12 cellular contexts compared by ENCODE assay signal in the genomic region with DNA sequence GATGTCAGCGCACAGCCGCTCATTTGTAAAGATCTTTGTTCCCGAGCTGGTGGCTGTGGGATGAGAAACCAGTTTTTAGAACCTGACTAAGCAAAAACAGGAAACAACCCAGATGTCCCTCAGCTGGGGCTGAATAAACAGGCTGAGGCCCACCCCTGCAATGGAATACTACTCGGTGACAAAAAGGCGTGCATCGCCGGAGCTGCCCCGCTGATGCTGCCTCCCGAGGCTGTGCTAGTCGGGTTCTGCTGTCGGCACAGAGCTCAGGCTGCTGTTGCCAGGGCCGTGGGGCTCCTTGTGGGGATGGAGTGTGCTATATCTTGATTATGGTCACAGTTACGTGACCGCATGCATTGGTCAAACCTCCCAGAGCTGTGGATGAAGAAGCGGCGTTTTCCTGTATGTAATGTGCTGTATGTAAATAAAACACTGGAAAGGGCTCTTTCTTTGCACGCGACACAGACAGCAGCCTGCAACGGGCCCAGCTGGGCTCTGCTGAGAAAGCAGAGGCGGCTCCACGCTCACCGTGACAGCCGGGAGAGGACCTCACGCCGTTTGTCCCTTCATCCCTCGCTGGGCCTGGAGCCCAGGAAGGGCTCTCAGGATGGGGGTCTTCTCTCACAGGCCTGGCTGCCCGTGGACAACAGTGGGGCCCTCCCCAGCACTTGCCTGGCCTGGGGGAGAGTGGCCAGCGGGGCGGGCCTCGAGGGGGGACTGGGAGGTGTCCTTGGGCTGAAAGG. TPM values are rescaled to one million over a fixed set of nuclear protein-coding genes. Genes with fewer than 3 reads are reported as not detected.
A peak's percentile ranks its signal among the peaks of the same experiment; 100 is the strongest.
DNase-seq lines count a peak whose midpoint lies in the region; ATAC-seq and TF ChIP-seq lines count a peak whose summit lies in the region.
"Had no signal": no experiment of that assay in that cellular context is flagged by ENCODE, and none has a peak within 500 bp of the region (broad histone marks: within the 10 kb centered on the region; RNA-seq: fewer than 3 reads in every experiment).

No MANE protein-coding gene starts in this region.

- H3K27ac ChIP-seq in HL-60 (replicated peaks) (peak overlapping the region; percentile 12), hepatocyte (peak overlapping the region; percentile 94), gastrocnemius medialis (peak overlapping the region; percentile 4 to 63 (median 42)), esophagus muscularis mucosa (replicated peaks in 1 of 4) (peak overlapping the region in 2 of 4 donors; percentile 31 to 54)

- TF ChIP-seq CTCF in HL-60 (IDR thresholded peaks at IDR 0.05; ENCODE audit: insufficient read depth, low read length), result no peak
- no peak for TF ChIP-seq CTCF in hepatocyte (IDR thresholded peaks at IDR 0.05; ENCODE audit: poor library complexity)
- TF ChIP-seq CTCF in gastrocnemius medialis (IDR thresholded peaks at IDR 0.05 in 4 of 5, conservative IDR thresholded peaks at IDR 0.05 in 1 of 5), result no peak
- TF ChIP-seq CTCF in esophagus muscularis mucosa (IDR thresholded peaks at IDR 0.05), result no peak

- no peaks in the 10 kb centered on the region for H3K4me1 Mint-ChIP-seq in activated T-cell treated with anti-CD3 and anti-CD28 coated beads, Interleukin-2, amount 50 U/mL, for 4 hours (ENCODE audit: low read depth)
- H3K4me1 Mint-ChIP-seq in activated T-cell treated with anti-CD3 and anti-CD28 coated beads, Interleukin-2, amount 50 U/mL, for 24 hours (ENCODE audit: low read depth), result no peaks in the 10 kb centered on the region
- H3K4me1 Mint-ChIP-seq: stimulated activated effector memory CD8-positive, alpha-beta T cell treated with anti-CD3 and anti-CD28 coated beads, Interleukin-12 subunit alpha, Interleukin-12 subunit beta, amount 100 ng/mL, for 72 hours had no signal

- TF ChIP-seq POLR2A in gastrocnemius medialis (IDR thresholded peaks at IDR 0.05), result no peak
- TF ChIP-seq POLR2A in esophagus muscularis mucosa (IDR thresholded peaks at IDR 0.05; ENCODE audit: low read depth), result no peak

- H2AFZ ChIP-seq in hepatocyte, result no peak overlapping the region

- DNase-seq in HL-60 (ENCODE audit: low read depth in 1 of 2, low spot score in 1 of 2) (peak in 1 of 2 experiments; percentile 35), amniotic epithelial cell (ENCODE audit: low read depth) (peak; percentile 17), hepatocyte (ENCODE audit: low spot score) (peak; percentile 69), gastrocnemius medialis (peak in 1 of 2 donors; percentile 4), esophagus muscularis mucosa (ENCODE audit: extremely low spot score) (no peak), NCI-H1105 treated with DMSO at 0.1 percent for 48 hours (lab: John Stamatoyannopoulos, UW) (no peak)
- DNase-seq in activated T-cell treated with anti-CD3 and anti-CD28 coated beads, Interleukin-2, amount 50 U/mL, for 4 hours, result no peak
- no peak for DNase-seq in activated T-cell treated with anti-CD3 and anti-CD28 coated beads, Interleukin-2, amount 50 U/mL, for 24 hours

- H3K4me1 ChIP-seq in hepatocyte (ENCODE audit: insufficient read depth) (peaks cover 33% of the 10 kb centered on the region), gastrocnemius medialis (peaks cover 6 to 10% of the 10 kb centered on the region in 2 donors), esophagus muscularis mucosa (peaks cover 17 to 31% (median 25%) of the 10 kb centered on the region in 4 donors)

- H3K4me2 ChIP-seq in hepatocyte, result peak overlapping the region; percentile 56

- H3K4me3 Mint-ChIP-seq in activated T-cell treated with anti-CD3 and anti-CD28 coated beads, Interleukin-2, amount 50 U/mL, for 4 hours, result no peak overlapping the region
- no peak overlapping the region for H3K4me3 Mint-ChIP-seq in activated T-cell treated with anti-CD3 and anti-CD28 coated beads, Interleukin-2, amount 50 U/mL, for 24 hours
- H3K4me3 Mint-ChIP-seq: stimulated activated effector memory CD8-positive, alpha-beta T cell treated with anti-CD3 and anti-CD28 coated beads, Interleukin-12 subunit alpha, Interleukin-12 subunit beta, amount 100 ng/mL, for 72 hours had no signal

- H4K20me1 ChIP-seq in hepatocyte (ENCODE audit: insufficient read depth, poor library complexity, severe bottlenecking), result no peaks in the 10 kb centered on the region

- WGBS in hepatocyte (ENCODE audit: low lambda C conversion rate, missing lambda C conversion rate), result 53% methylated on average over 30 of the region's 30 CpGs
- 66% methylated on average over 21 of the region's 30 CpGs for WGBS in esophagus muscularis mucosa

- in situ Hi-C loops in gastrocnemius medialis (cut with MboI; ENCODE audit: low sequenced_read_pairs in 4 of 4), result no loop called here

- intact Hi-C loops in gastrocnemius medialis (cut with DNase I; ENCODE audit: low total_unique reads) (no loop called here), esophagus muscularis mucosa (cut with DNase I) (no loop called here)

- H3K36me3 ChIP-seq in hepatocyte (replicated peaks; ENCODE audit: insufficient read depth, low read depth), result no peaks in the 10 kb centered on the region
- H3K36me3 ChIP-seq in gastrocnemius medialis, result no peaks in the 10 kb centered on the region
- no peaks in the 10 kb centered on the region for H3K36me3 ChIP-seq in esophagus muscularis mucosa

- H3K9me2 ChIP-seq in hepatocyte (replicated peaks; ENCODE audit: insufficient read depth), result no peaks in the 10 kb centered on the region

- no peak overlapping the region for H3K4me3 ChIP-seq in HL-60 (replicated peaks; ENCODE audit: insufficient read depth, low read length)
- H3K4me3 ChIP-seq in hepatocyte, result no peak overlapping the region
- H3K4me3 ChIP-seq in gastrocnemius medialis, result no peak overlapping the region
- H3K4me3 ChIP-seq in esophagus muscularis mucosa, result no peak overlapping the region

- TF ChIP-seq EP300 in esophagus muscularis mucosa (IDR thresholded peaks at IDR 0.05), result no peak

- no peaks in the 10 kb centered on the region for H3K36me3 Mint-ChIP-seq in activated T-cell treated with anti-CD3 and anti-CD28 coated beads, Interleukin-2, amount 50 U/mL, for 4 hours (ENCODE audit: insufficient read depth)
- H3K36me3 Mint-ChIP-seq in activated T-cell treated with anti-CD3 and anti-CD28 coated beads, Interleukin-2, amount 50 U/mL, for 24 hours (ENCODE audit: low read depth), result no peaks in the 10 kb centered on the region
- H3K36me3 Mint-ChIP-seq: stimulated activated effector memory CD8-positive, alpha-beta T cell treated with anti-CD3 and anti-CD28 coated beads, Interleukin-12 subunit alpha, Interleukin-12 subunit beta, amount 100 ng/mL, for 72 hours had no signal

- H3K27ac Mint-ChIP-seq in activated T-cell treated with anti-CD3 and anti-CD28 coated beads, Interleukin-2, amount 50 U/mL, for 24 hours, result no peak overlapping the region
- H3K27ac Mint-ChIP-seq: activated T-helper 2 cell treated with anti-CD3 and anti-CD28 coated beads, Interferon-gamma antibody, Interleukin-2, Interleukin-4, amounts not matched to agents 10 μg/mL and 5 μg/mL and 100 μg/mL, durations not matched to agents 14 hours and 24 hours and 36 hours; stimulated activated effector memory CD8-positive, alpha-beta T cell treated with anti-CD3 and anti-CD28 coated beads, Interleukin-12 subunit alpha, Interleukin-12 subunit beta, amount 100 ng/mL, for 72 hours had no signal

- H3K27me3 ChIP-seq in HL-60 (ENCODE audit: insufficient read depth, poor library complexity, severe bottlenecking) (no peaks in the 10 kb centered on the region), hepatocyte (no peaks in the 10 kb centered on the region), gastrocnemius medialis (no peaks in the 10 kb centered on the region), esophagus muscularis mucosa (no peaks in the 10 kb centered on the region)

- no peaks in the 10 kb centered on the region for H3K27me3 Mint-ChIP-seq in activated T-cell treated with anti-CD3 and anti-CD28 coated beads, Interleukin-2, amount 50 U/mL, for 4 hours (ENCODE audit: low read depth)
- H3K27me3 Mint-ChIP-seq in activated T-cell treated with anti-CD3 and anti-CD28 coated beads, Interleukin-2, amount 50 U/mL, for 24 hours, result no peaks in the 10 kb centered on the region

- H3K9me3 ChIP-seq in hepatocyte (ENCODE audit: low read depth), result no peaks in the 10 kb centered on the region
- no peaks in the 10 kb centered on the region for H3K9me3 ChIP-seq in gastrocnemius medialis
- peaks cover 0 to 8% (median 4%) of the 10 kb centered on the region in 4 donors for H3K9me3 ChIP-seq in esophagus muscularis mucosa

- H3K79me2 ChIP-seq in hepatocyte, result no peaks in the 10 kb centered on the region

- peaks cover 4% of the 10 kb centered on the region for H3K9me3 Mint-ChIP-seq in activated T-cell treated with anti-CD3 and anti-CD28 coated beads, Interleukin-2, amount 50 U/mL, for 4 hours
- peaks cover 4% of the 10 kb centered on the region for H3K9me3 Mint-ChIP-seq in activated T-cell treated with anti-CD3 and anti-CD28 coated beads, Interleukin-2, amount 50 U/mL, for 24 hours

- no peak for ATAC-seq in gastrocnemius medialis
- no peak for ATAC-seq in activated T-cell treated with anti-CD3 and anti-CD28 coated beads, Interleukin-2, amount 50 U/mL, for 4 hours
- ATAC-seq: Panc1; stimulated activated effector memory CD8-positive, alpha-beta T cell treated with anti-CD3 and anti-CD28 coated beads, Interleukin-12 subunit alpha, Interleukin-12 subunit beta, amount 100 ng/mL, for 72 hours had no signal

RNA-seq across cellular contexts. Expression of a gene that starts 51.5 kb away (rescaled TPM):
- total RNA-seq in hepatocyte, result not detected in 2 replicates
- not detected in 2 replicates for polyA plus RNA-seq in hepatocyte
- total RNA-seq in gastrocnemius medialis, result not detected
- under 1 TPM in 1 of 4 donors, not detected in 3; under 0.01 TPM for total RNA-seq in esophagus muscularis mucosa
- total RNA-seq in activated T-cell treated with anti-CD3 and anti-CD28 coated beads, Interleukin-2, amount 50 U/mL, for 4 hours, result 10 to 100 TPM; 35.6 to 48.6 (median 43.2) TPM
- total RNA-seq: lung microvascular endothelial cell had no signal

Comparison
In these comparisons a context has a peak if more than half of its experiments do, and no peak if none do; other contexts are left out.
1. DNase-seq: peak in amniotic epithelial cell (single experiment) and hepatocyte (single experiment); none in esophagus muscularis mucosa (single experiment), NCI-H1105 treated with DMSO at 0.1 percent for 48 hours (single experiment), activated T-cell treated with anti-CD3 and anti-CD28 coated beads, Interleukin-2, amount 50 U/mL, for 4 hours (single experiment) and activated T-cell treated with anti-CD3 and anti-CD28 coated beads, Interleukin-2, amount 50 U/mL, for 24 hours (single experiment).
2. RNA of a gene that starts 51.5 kb away (total RNA-seq): 35.6 to 48.6 TPM in activated T-cell treated with anti-CD3 and anti-CD28 coated beads, Interleukin-2, amount 50 U/mL, for 4 hours; not detected in hepatocyte, not detected in gastrocnemius medialis and under 0.01 TPM in esophagus muscularis mucosa; every median in the first group is over 10 times any median in the second.